Comparison of ENCODE assay signal across 9 cellular contexts in the genomic region with DNA sequence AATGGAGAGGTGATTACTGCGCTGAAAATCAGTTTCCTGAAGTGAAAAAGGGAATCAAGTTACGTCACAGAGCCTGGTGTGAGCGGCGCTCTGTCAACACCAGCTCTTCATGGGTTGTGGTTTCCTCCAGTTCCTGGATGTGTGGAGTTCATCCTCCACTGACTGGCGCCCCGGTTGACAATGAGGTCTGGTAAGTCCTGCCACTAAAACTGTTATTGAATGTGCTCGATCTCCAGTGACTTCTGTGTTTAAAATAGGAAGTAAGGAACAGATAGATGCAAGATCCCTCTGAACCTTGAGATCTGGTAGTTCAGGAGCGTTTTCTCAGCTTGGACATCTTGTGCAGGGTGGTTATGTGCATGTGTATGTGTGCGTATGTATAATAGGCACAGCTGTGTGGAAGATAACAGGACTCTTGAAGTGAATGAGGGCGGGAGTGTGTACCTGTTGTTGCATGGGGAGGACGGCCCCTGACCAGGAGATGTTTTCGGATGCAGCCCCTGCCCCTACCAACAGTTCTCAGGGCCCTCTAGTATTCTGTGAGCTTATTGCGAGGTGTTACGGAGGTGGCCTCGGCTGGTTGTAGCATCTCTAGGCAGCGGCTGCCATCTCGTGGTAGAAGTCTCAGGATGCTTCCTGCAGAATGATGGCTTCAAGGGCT. TPM values are rescaled to one million over a fixed set of nuclear protein-coding genes. Genes with fewer than 3 reads are reported as not detected.
DNase-seq lines count a peak whose midpoint lies in the region; ATAC-seq and TF ChIP-seq lines count a peak whose summit lies in the region.
"Had no signal": no experiment of that assay in that cellular context is flagged by ENCODE, and none has a peak within 500 bp of the region (broad histone marks: within the 10 kb centered on the region; RNA-seq: fewer than 3 reads in every experiment).

No MANE protein-coding gene starts in this region.

- DNase-seq in G401 (ENCODE audit: low spot score) (peak; percentile 90), KBM-7 (peak; percentile 89), SJCRH30 (peak; percentile 74 to 87), head of caudate nucleus (peak; percentile 62 to 92 (median 82)), prostate gland (ENCODE audit: low spot score) (peak; percentile 77), uterus (peak; percentile 50 to 55)
- DNase-seq in activated naive CD4-positive, alpha-beta T cell treated with anti-CD3 and anti-CD28 coated beads, Interleukin-2, amount 10 ng/mL, durations not matched to agents 7 days and 5 days = peak; percentile 87

- H3K27ac Mint-ChIP-seq in activated naive CD4-positive, alpha-beta T cell treated with anti-CD3 and anti-CD28 coated beads, Interleukin-2, amount 10 ng/mL, durations not matched to agents 7 days and 5 days = peak overlapping the region; percentile 49

- no peaks in the 10 kb centered on the region for H3K36me3 ChIP-seq in SJCRH30
- no peaks in the 10 kb centered on the region for H3K36me3 ChIP-seq in prostate gland
- no peaks in the 10 kb centered on the region for H3K36me3 ChIP-seq in uterus
- H3K36me3 ChIP-seq: neutrophil had no signal

- in situ Hi-C loops in G401 (cut with HindIII; ENCODE audit: low sequenced_read_pairs) (no loop called here), KBM-7 (cut with MboI; ENCODE audit: low pct_unique_long_range_greater_than_20kb, low sequenced_read_pairs) (no loop called here)

- peaks cover 19% of the 10 kb centered on the region for H3K27me3 Mint-ChIP-seq in activated naive CD4-positive, alpha-beta T cell treated with anti-CD3 and anti-CD28 coated beads, Interleukin-2, amount 10 ng/mL, durations not matched to agents 7 days and 5 days

- CTCF ChIA-PET in activated naive CD4-positive, alpha-beta T cell treated with anti-CD3 and anti-CD28 coated beads, Interleukin-2, amount 10 ng/mL, durations not matched to agents 7 days and 5 days (lab: Charles Lee) = interaction anchor here (0.6 to 2.9 kb wide), 25 partner anchors 10 to 1179 kb away, joined by 3 to 42 read pairs (median 4); a partner anchor contains a TSS

- 30% methylated on average over 17 of the region's 17 CpGs for WGBS in prostate gland

- H3K4me3 ChIP-seq in SJCRH30 = no peak overlapping the region
- H3K4me3 ChIP-seq in prostate gland = no peak overlapping the region
- H3K4me3 ChIP-seq in uterus = no peak overlapping the region

- peak overlapping the region; percentile 28 for H3K4me3 Mint-ChIP-seq in activated naive CD4-positive, alpha-beta T cell treated with anti-CD3 and anti-CD28 coated beads, Interleukin-2, amount 10 ng/mL, durations not matched to agents 7 days and 5 days

- H3K9me3 ChIP-seq in SJCRH30 (replicated peaks) (no peaks in the 10 kb centered on the region), prostate gland (no peaks in the 10 kb centered on the region), uterus (no peaks in the 10 kb centered on the region)
- H3K9me3 ChIP-seq: neutrophil had no signal

- ATAC-seq in GM21825 (IDR thresholded peaks at IDR 0.05; ENCODE audit: unreplicated experiment) = peak; percentile 95

- intact Hi-C loops in head of caudate nucleus (cut with DNase I) = loop anchor here (5.0 kb wide), 1 partner anchor 74 kb away; a partner anchor contains a TSS
- intact Hi-C loops in prostate gland (cut with DNase I) = loop anchor here (5.0 to 10.0 kb wide), 3 partner anchors 79 to 421 kb away; a partner anchor contains a TSS
- intact Hi-C loops in uterus (cut with DNase I; ENCODE audit: low total_unique reads) = no loop called here

- H3K36me3 Mint-ChIP-seq in activated naive CD4-positive, alpha-beta T cell treated with anti-CD3 and anti-CD28 coated beads, Interleukin-2, amount 10 ng/mL, durations not matched to agents 7 days and 5 days = no peaks in the 10 kb centered on the region

- no peak for TF ChIP-seq POLR2A in prostate gland (IDR thresholded peaks at IDR 0.05)
- no peak for TF ChIP-seq POLR2A in uterus (IDR thresholded peaks at IDR 0.05)

- peaks cover 3% of the 10 kb centered on the region; the same call in 1 of the 2 replicates for H3K27me3 ChIP-seq in SJCRH30
- H3K27me3 ChIP-seq in prostate gland (replicated peaks; ENCODE audit: insufficient read depth) = no peaks in the 10 kb centered on the region
- H3K27me3 ChIP-seq in uterus = no peaks in the 10 kb centered on the region

- peaks cover 8% of the 10 kb centered on the region for H3K4me1 Mint-ChIP-seq in activated naive CD4-positive, alpha-beta T cell treated with anti-CD3 and anti-CD28 coated beads, Interleukin-2, amount 10 ng/mL, durations not matched to agents 7 days and 5 days

- H3K27ac ChIP-seq in SJCRH30 = no peak overlapping the region
- no peak overlapping the region for H3K27ac ChIP-seq in prostate gland
- no peak overlapping the region for H3K27ac ChIP-seq in uterus
- H3K27ac ChIP-seq: neutrophil had no signal

- peak in 3 of 4 experiments; percentile 64 to 75 (median 73) for TF ChIP-seq CTCF in prostate gland (IDR thresholded peaks at IDR 0.05)
- peak; percentile 33 to 53 (median 46) for TF ChIP-seq CTCF in uterus (IDR thresholded peaks at IDR 0.05)

- H3K4me1 ChIP-seq in SJCRH30 (no peaks in the 10 kb centered on the region), prostate gland (replicated peaks) (no peaks in the 10 kb centered on the region), uterus (no peaks in the 10 kb centered on the region)

- H3K9me3 Mint-ChIP-seq in activated naive CD4-positive, alpha-beta T cell treated with anti-CD3 and anti-CD28 coated beads, Interleukin-2, amount 10 ng/mL, durations not matched to agents 7 days and 5 days = no peaks in the 10 kb centered on the region

RNA-seq across cellular contexts. Expression of a gene that starts 22.0 kb away (rescaled TPM):
- 88.9 and 113 TPM in 2 replicates for total RNA-seq in G401 (2014; rRNA removed; shearing (Covaris generic))
- total RNA-seq in SJCRH30 (2014; rRNA removed; shearing (Covaris generic)) = 163 and 173 TPM in 2 replicates
- total RNA-seq in prostate gland (100 to 1,000 TPM; 120 to 131 TPM), uterus (10 to 100 TPM; 12.6 to 54.9 (median 43.7) TPM)
